ENCODE assay signal across 11 cellular contexts in the genomic region with DNA sequence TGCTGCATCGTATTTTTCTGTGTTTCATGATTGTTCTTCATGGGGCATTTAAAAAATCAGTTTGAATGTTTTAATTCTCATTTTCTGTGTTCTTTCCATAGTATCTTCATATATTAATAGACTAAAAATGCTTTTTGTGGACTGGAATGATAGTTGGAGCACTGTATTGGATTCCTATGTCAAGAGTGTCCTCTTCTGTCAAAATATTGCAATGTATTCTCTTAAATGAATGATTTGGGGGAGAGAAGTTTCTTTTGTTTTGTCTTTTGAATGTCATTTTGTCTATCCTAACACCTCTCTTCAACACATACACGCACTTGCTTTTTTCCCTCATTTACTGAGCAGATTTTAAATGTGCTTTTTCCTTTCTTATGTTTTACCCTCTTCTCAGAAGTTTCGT. TPM values are rescaled to one million over a fixed set of nuclear protein-coding genes. Genes with fewer than 3 reads are reported as not detected.
DNase-seq lines count a peak whose midpoint lies in the region; ATAC-seq, FAIRE-seq and TF ChIP-seq lines count a peak whose summit lies in the region.
"Had no signal": no experiment of that assay in that cellular context is flagged by ENCODE, and none has a peak within 500 bp of the region (broad histone marks: within the 10 kb centered on the region; RNA-seq: fewer than 3 reads in every experiment).

No MANE protein-coding gene starts in this region.

- H3K4me1 ChIP-seq in ACC112 (ENCODE audit: control insufficient read depth, insufficient read depth, low read length, unreplicated experiment) (peaks cover 4% of the 10 kb centered on the region), uterus (no peaks in the 10 kb centered on the region)

- intact Hi-C loops in uterus (cut with DNase I; ENCODE audit: low total_unique reads), result no loop called here

- no peak overlapping the region for H3K27ac ChIP-seq in ACC112 (ENCODE audit: low read depth, low read length)
- H3K27ac ChIP-seq in RWPE1, result no peak overlapping the region
- H3K27ac ChIP-seq in uterus, result no peak overlapping the region

- H3K4me3 ChIP-seq in ACC112 (ENCODE audit: low read depth, low read length), result peak overlapping the region; percentile 65
- no peak overlapping the region for H3K4me3 ChIP-seq in fibroblast of villous mesenchyme (ENCODE audit: low read depth, low read length)
- H3K4me3 ChIP-seq in uterus, result no peak overlapping the region

- no peaks in the 10 kb centered on the region for H3K9me3 ChIP-seq in uterus

- H3K27me3 ChIP-seq in ACC112 (ENCODE audit: insufficient read depth, low read length) (no peaks in the 10 kb centered on the region), uterus (peaks cover 0 to 3% of the 10 kb centered on the region in 2 donors)

- TF ChIP-seq POLR2A in GM12892 (IDR thresholded peaks at IDR 0.05; ENCODE audit: low read depth, low read length), result no peak
- TF ChIP-seq POLR2A in uterus (IDR thresholded peaks at IDR 0.05), result no peak

- peak; percentile 42 for TF ChIP-seq CTCF in RWPE1 (conservative IDR thresholded peaks at IDR 0.05; ENCODE audit: low read depth)
- peak; percentile 41 for TF ChIP-seq CTCF in fibroblast of villous mesenchyme (IDR thresholded peaks at IDR 0.05; ENCODE audit: insufficient read depth, low read depth, low read length)
- no peak for TF ChIP-seq CTCF in uterus (IDR thresholded peaks at IDR 0.05)

- no peaks in the 10 kb centered on the region for H3K79me2 ChIP-seq in ACC112 (ENCODE audit: control insufficient read depth, insufficient read depth, low read length, unreplicated experiment)

- H3K36me3 ChIP-seq in ACC112 (ENCODE audit: insufficient read depth, low read length) (no peaks in the 10 kb centered on the region), uterus (no peaks in the 10 kb centered on the region)

- ATAC-seq in GM18907 (IDR thresholded peaks at IDR 0.05; ENCODE audit: unreplicated experiment), result no peak

- peak overlapping the region; percentile 93 for H2AFZ ChIP-seq in ACC112 (ENCODE audit: low read length, unreplicated experiment)

- POLR2A ChIA-PET in RWPE1 (lab: Yijun Ruan, JAX; ENCODE audit: low non-redundant PET), result no interaction called here

- CTCF ChIA-PET in RWPE1 (lab: Yijun Ruan, JAX), result no interaction called here

- DNase-seq in GM12892 (ENCODE audit: insufficient read length) (no peak), RWPE1 (ENCODE audit: low spot score) (peak; percentile 11), fibroblast of villous mesenchyme (ENCODE audit: low read depth) (peak; percentile 28), uterus (no peak), NCI-H69 (lab: John Stamatoyannopoulos, UW) (no peak)
- DNase-seq in stimulated activated CD4-positive, alpha-beta T cell treated with anti-CD3 and anti-CD28 coated beads, Interleukin-2, amount 100 ng/mL, for 24 hours, result no peak
- DNase-seq: activated CD8-positive, alpha-beta memory T cell treated with anti-CD3 and anti-CD28 coated beads, Interleukin-2, amount 50 U/mL, for 4 hours; DMS 273 treated with DMSO at 0.1 percent for 48 hours; RPMI8226 had no signal

- FAIRE-seq in GM12892 (lab: Jason Lieb, UNC), result peak; percentile 33

RNA-seq across cellular contexts. Expression of gene EIF2S3B, which starts 4.7 kb away (rescaled TPM):
- 4.3 TPM for polyA plus RNA-seq in GM12892 (2012; ENCODE audit: missing spikeins)
- total RNA-seq in fibroblast of villous mesenchyme (3.5 and 9.5 TPM in 2 replicates), uterus (1 to 10 TPM in 2 of 4 donors, under 1 TPM in 2; 0.29 to 1.6 (median 0.80) TPM)

RNA-seq across cellular contexts. Expression of gene KLRC1, which starts 47.9 kb away (rescaled TPM):
- polyA plus RNA-seq in GM12892 (2012; ENCODE audit: missing spikeins), result not detected
- total RNA-seq in fibroblast of villous mesenchyme (not detected in 2 replicates), uterus (1 to 10 TPM in 2 of 4 donors, not detected in 2; 1.2 to 1.7 TPM)

Comparison
In these comparisons a context has a peak if more than half of its experiments do, and no peak if none do; other contexts are left out.
1. DNase-seq: peak in RWPE1 (single experiment) and fibroblast of villous mesenchyme (single experiment); none in GM12892 (single experiment), stimulated activated CD4-positive, alpha-beta T cell treated with anti-CD3 and anti-CD28 coated beads, Interleukin-2, amount 100 ng/mL, for 24 hours (0 of 2), uterus (0 of 2) and NCI-H69 (single experiment).
2. CTCF ChIP-seq: peak in RWPE1 (single experiment) and fibroblast of villous mesenchyme (single experiment); none in uterus (0 of 4).